8 cellular contexts compared by ENCODE assay signal in the genomic region with DNA sequence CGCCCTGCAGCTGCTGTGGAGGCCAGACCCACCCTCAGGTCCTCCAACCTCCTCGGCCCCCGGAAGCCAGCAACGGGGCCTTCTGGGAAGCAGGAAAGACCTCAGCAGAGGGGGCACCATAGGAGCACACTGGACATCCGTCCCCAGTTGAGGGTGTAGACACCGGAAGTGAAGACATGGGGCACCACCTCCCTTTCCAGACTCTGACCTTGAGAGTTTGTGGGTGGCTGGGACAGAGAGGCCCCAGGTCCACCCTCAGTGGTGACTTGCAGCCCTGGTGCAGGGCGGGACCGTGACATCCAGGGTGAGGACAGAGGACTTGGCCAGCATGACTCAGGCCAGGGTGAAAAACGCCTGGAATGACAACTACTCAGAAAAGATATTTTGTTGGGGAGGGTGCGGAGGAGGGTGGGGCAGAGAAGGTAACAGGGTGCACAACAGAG. TPM values are rescaled to one million over a fixed set of nuclear protein-coding genes. Genes with fewer than 3 reads are reported as not detected.
A peak's percentile ranks its signal among the peaks of the same experiment; 100 is the strongest.
DNase-seq lines count a peak whose midpoint lies in the region; ATAC-seq and TF ChIP-seq lines count a peak whose summit lies in the region.

No MANE protein-coding gene starts in this region.

- DNase-seq in ELR (ENCODE audit: low read depth) (peak; percentile 92), SK-N-DZ (ENCODE audit: low spot score) (peak; percentile 70), fibroblast of lung (ENCODE audit: low read depth in 2 of 2) (peak; percentile 74 to 81), KG1 (lab: John Stamatoyannopoulos, UW) (no peak)
- no peak for DNase-seq in activated naive CD4-positive, alpha-beta T cell (lab: John Stamatoyannopoulos, UW)
- no peak for DNase-seq in activated CD8-positive, alpha-beta memory T cell treated with anti-CD3 and anti-CD28 coated beads, Interleukin-2, amount 50 U/mL, for 48 hours

- H3K9ac ChIP-seq in fibroblast of lung (ENCODE audit: insufficient read depth, low read length) = peak overlapping the region; percentile 87

- peaks cover 79% of the 10 kb centered on the region for H3K79me2 ChIP-seq in fibroblast of lung (ENCODE audit: control insufficient read depth, insufficient read depth, low read length)

- H4K20me1 ChIP-seq in fibroblast of lung (ENCODE audit: control insufficient read depth, extremely low read depth, insufficient read depth, low read length) = no peaks in the 10 kb centered on the region

- H3K36me3 ChIP-seq in fibroblast of lung (ENCODE audit: control insufficient read depth, insufficient read depth, low read length) (peaks cover 14% of the 10 kb centered on the region), neuron (ENCODE audit: insufficient read depth, low read length) (peaks cover 4% of the 10 kb centered on the region)

- H3K9me3 ChIP-seq in fibroblast of lung (ENCODE audit: control insufficient read depth, insufficient read depth, low read depth, low read length) = no peaks in the 10 kb centered on the region
- H3K9me3 ChIP-seq in neuron (ENCODE audit: low read length) = no peaks in the 10 kb centered on the region

- no peaks in the 10 kb centered on the region for H3K27me3 ChIP-seq in fibroblast of lung (ENCODE audit: control insufficient read depth, insufficient read depth, low read length)
- no peaks in the 10 kb centered on the region for H3K27me3 ChIP-seq in neuron (ENCODE audit: insufficient read depth, low read length)

- peak overlapping the region; percentile 96 for H3K4me2 ChIP-seq in fibroblast of lung (ENCODE audit: extremely low read depth, insufficient read depth, low read length)

- TF ChIP-seq CTCF in fibroblast of lung (conservative IDR thresholded peaks at IDR 0.05 in 1 of 2, IDR thresholded peaks at IDR 0.05 in 1 of 2; ENCODE audit: low read depth in 1 of 2, low read length in 2 of 2) = no peak

- H3K4me1 ChIP-seq in fibroblast of lung (ENCODE audit: control insufficient read depth, extremely low read depth, insufficient read depth, low read length) = peaks cover 61% of the 10 kb centered on the region
- H3K4me1 ChIP-seq in neuron (ENCODE audit: insufficient read depth, low read length) = peaks cover 34% of the 10 kb centered on the region

- H3K27ac ChIP-seq in fibroblast of lung (ENCODE audit: insufficient read depth, low read length) = peak overlapping the region; percentile 99

- ATAC-seq in HG03196 (IDR thresholded peaks at IDR 0.05; ENCODE audit: unreplicated experiment) = no peak

- H2AFZ ChIP-seq in fibroblast of lung (ENCODE audit: low read length) (no peak overlapping the region), neuron (ENCODE audit: low read depth, low read length) (no peak overlapping the region)

- H3K4me3 ChIP-seq in fibroblast of lung (replicated peaks in 1 of 4; ENCODE audit: control extremely low read depth in 1 of 4, insufficient read depth in 1 of 4, low read depth in 3 of 4, low read length in 4 of 4) (peak overlapping the region in 3 of 4 experiments; percentile 13 to 52 (median 30)), neuron (ENCODE audit: low read length) (peak overlapping the region; percentile 30)

RNA-seq across cellular contexts. Expression of a gene that starts 19.9 kb away (rescaled TPM):
- not detected in 2 replicates for polyA plus RNA-seq in SK-N-DZ (2014; cell fraction: cytosol; rRNA removed)
- 0.36 TPM in 1 of 2 replicates, not detected in the other for polyA plus RNA-seq in SK-N-DZ (2014; cell fraction: nucleus; rRNA removed)
- 2.3 and 2.8 TPM in 2 replicates for total RNA-seq in fibroblast of lung
- polyA plus RNA-seq in fibroblast of lung = 0.10 and 0.15 TPM in 2 replicates
- polyA plus RNA-seq in fibroblast of lung (2012) = 0.15 and 0.35 TPM in 2 replicates
- polyA minus RNA-seq in fibroblast of lung (ENCODE audit: low replicate concordance) = 0.56 TPM in 1 of 2 replicates, not detected in the other

RNA-seq across cellular contexts. Expression of a gene that starts 42.1 kb away (rescaled TPM):
- polyA plus RNA-seq in SK-N-DZ (2014; cell fraction: cytosol; rRNA removed) = 82.7 and 89.1 TPM in 2 replicates
- 32.9 and 40.2 TPM in 2 replicates for polyA plus RNA-seq in SK-N-DZ (2014; cell fraction: nucleus; rRNA removed)
- 88.9 and 155 TPM in 2 replicates for total RNA-seq in fibroblast of lung
- 607 and 745 TPM in 2 replicates for polyA plus RNA-seq in fibroblast of lung
- 667 and 999 TPM in 2 replicates for polyA plus RNA-seq in fibroblast of lung (2012)
- 484 and 816 TPM in 2 replicates for polyA minus RNA-seq in fibroblast of lung (ENCODE audit: low replicate concordance)

RNA-seq across cellular contexts. Expression of a gene that starts 42.5 kb away (rescaled TPM):
- polyA plus RNA-seq in SK-N-DZ (2014; cell fraction: cytosol; rRNA removed) = 29.6 and 34.0 TPM in 2 replicates
- polyA plus RNA-seq in SK-N-DZ (2014; cell fraction: nucleus; rRNA removed) = 62.2 and 84.2 TPM in 2 replicates
- total RNA-seq in fibroblast of lung = 16.7 and 18.3 TPM in 2 replicates
- 15.4 and 27.4 TPM in 2 replicates for polyA plus RNA-seq in fibroblast of lung
- 18.2 and 25.0 TPM in 2 replicates for polyA plus RNA-seq in fibroblast of lung (2012)
- 48.3 and 92.3 TPM in 2 replicates for polyA minus RNA-seq in fibroblast of lung (ENCODE audit: low replicate concordance)

Comparison
In these comparisons a context has a peak if more than half of its experiments do, and no peak if none do; other contexts are left out.
1. DNase-seq: peak in ELR (single experiment), SK-N-DZ (single experiment) and fibroblast of lung (2 of 2); none in activated naive CD4-positive, alpha-beta T cell (0 of 4), KG1 (single experiment) and activated CD8-positive, alpha-beta memory T cell treated with anti-CD3 and anti-CD28 coated beads, Interleukin-2, amount 50 U/mL, for 48 hours (single experiment).